Comparison of ENCODE assay signal across 15 cellular contexts in the genomic region with DNA sequence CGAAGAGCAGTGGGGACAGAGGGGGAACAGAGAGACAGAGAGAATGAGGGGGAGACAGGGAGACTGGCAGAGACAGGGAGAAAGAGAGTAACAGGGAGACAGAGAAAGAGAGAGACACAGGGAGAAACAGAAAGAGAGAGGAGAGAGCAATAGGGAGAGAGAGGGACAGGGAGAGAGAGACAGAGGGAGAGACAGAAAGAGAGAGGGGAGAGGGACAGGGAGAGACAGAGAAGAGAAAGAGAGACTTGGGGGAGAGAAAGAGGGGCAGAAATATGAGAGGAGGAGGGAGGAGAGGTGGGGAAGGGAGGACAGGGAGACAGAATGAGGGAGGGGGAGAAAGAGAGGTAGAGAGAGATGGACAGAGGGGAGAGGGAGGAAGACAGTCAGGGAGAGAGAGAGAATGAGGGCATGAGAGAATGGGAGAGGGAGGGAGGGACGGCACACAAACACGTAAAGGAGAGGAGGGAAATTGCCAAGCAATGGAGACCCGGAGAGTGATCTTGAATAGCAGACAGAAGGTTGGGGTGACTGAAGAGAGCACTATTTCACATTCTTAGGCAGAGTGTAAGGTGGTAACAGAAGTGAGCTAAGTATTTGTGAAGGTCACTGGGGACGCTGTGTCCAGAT. TPM values are rescaled to one million over a fixed set of nuclear protein-coding genes. Genes with fewer than 3 reads are reported as not detected.
DNase-seq lines count a peak whose midpoint lies in the region; ATAC-seq and TF ChIP-seq lines count a peak whose summit lies in the region.
"Had no signal": no experiment of that assay in that cellular context is flagged by ENCODE, and none has a peak within 500 bp of the region (broad histone marks: within the 10 kb centered on the region; RNA-seq: fewer than 3 reads in every experiment).

No MANE protein-coding gene starts in this region.

- H3K27me3 ChIP-seq in PC-3 (ENCODE audit: low read length) = no peaks in the 10 kb centered on the region
- H3K27me3 ChIP-seq: BLaER1 treated with 17β-estradiol and CSF1 and Interleukin-3, amounts not matched to agents 10 nM and 100 nM had no signal

- H3K27me3 Mint-ChIP-seq in activated naive CD4-positive, alpha-beta T cell treated with anti-CD3 and anti-CD28 coated beads, Interleukin-2, amount 50 U/mL, for 24 hours = peaks cover 18% of the 10 kb centered on the region
- H3K27me3 Mint-ChIP-seq in nephron progenitor cell (ENCODE audit: low read depth, poor library complexity) = peaks cover 21% of the 10 kb centered on the region
- H3K27me3 Mint-ChIP-seq in WTC11 (ENCODE audit: low read depth) = peaks cover 6% of the 10 kb centered on the region

- H3K36me3 ChIP-seq in PC-3 (ENCODE audit: low read depth, low read length) = no peaks in the 10 kb centered on the region
- H3K36me3 ChIP-seq: BLaER1 treated with 17β-estradiol and CSF1 and Interleukin-3, amounts not matched to agents 10 nM and 100 nM; HAP-1 had no signal

- intact Hi-C loops in PC-3 (cut with micrococcal nuclease) = no loop called here

- H3F3A ChIP-seq in PC-3 (ENCODE audit: low read length, unreplicated experiment) = no peaks in the 10 kb centered on the region

- no peaks in the 10 kb centered on the region for H3K9me3 ChIP-seq in PC-3 (ENCODE audit: low read length)
- H3K9me3 ChIP-seq: BLaER1 treated with 17β-estradiol and CSF1 and Interleukin-3, amounts not matched to agents 10 nM and 100 nM; HAP-1 had no signal

- H3K4me1 Mint-ChIP-seq in activated naive CD4-positive, alpha-beta T cell treated with anti-CD3 and anti-CD28 coated beads, Interleukin-2, amount 50 U/mL, for 24 hours = no peaks in the 10 kb centered on the region
- H3K4me1 Mint-ChIP-seq in nephron progenitor cell (peaks cover 22% of the 10 kb centered on the region), WTC11 (peaks cover 16% of the 10 kb centered on the region)
- H3K4me1 Mint-ChIP-seq: CD4-positive, CD25-positive, alpha-beta regulatory T cell had no signal

- H3K27ac ChIP-seq in PC-3 (ENCODE audit: low read length) = no peak overlapping the region
- H3K27ac ChIP-seq: BLaER1 treated with 17β-estradiol and CSF1 and Interleukin-3, amounts not matched to agents 10 nM and 100 nM; KMS-11 had no signal

- POLR2A ChIA-PET in PC-3 (lab: Charles Lee; ENCODE audit: unreplicated experiment) (interaction anchor here (0.5 to 0.6 kb wide), 2 partner anchors 365 to 1520 kb away, joined by 3 to 4 read pairs; no protein-coding TSS in a partner anchor), WTC11 (lab: Charles Lee) (no interaction called here)

- no peaks in the 10 kb centered on the region for H4K20me1 ChIP-seq in PC-3 (ENCODE audit: low read length)
- H4K20me1 ChIP-seq: BLaER1 treated with 17β-estradiol and CSF1 and Interleukin-3, amounts not matched to agents 10 nM and 100 nM had no signal

- H3K4me3 ChIP-seq in PC-3 (ENCODE audit: low read length) = no peak overlapping the region
- H3K4me3 ChIP-seq: BLaER1 treated with 17β-estradiol and CSF1 and Interleukin-3, amounts not matched to agents 10 nM and 100 nM; HAP-1 had no signal

- H3K4me2 ChIP-seq in PC-3 (ENCODE audit: low read length) = no peak overlapping the region
- H3K4me2 ChIP-seq: BLaER1 treated with 17β-estradiol and CSF1 and Interleukin-3, amounts not matched to agents 10 nM and 100 nM; KMS-11 had no signal

- peaks cover 8% of the 10 kb centered on the region; the same call in 1 of the 2 replicates for H3K4me1 ChIP-seq in PC-3 (ENCODE audit: insufficient read depth, low read length)
- H3K4me1 ChIP-seq: BLaER1 treated with 17β-estradiol and CSF1 and Interleukin-3, amounts not matched to agents 10 nM and 100 nM; HAP-1 had no signal

- BruUV-seq in PC-3 (replicated peaks; lab: Mats Ljungman, UMichigan) = no TSS peak

- no peaks in the 10 kb centered on the region for H3K36me3 Mint-ChIP-seq in activated naive CD4-positive, alpha-beta T cell treated with anti-CD3 and anti-CD28 coated beads, Interleukin-2, amount 50 U/mL, for 24 hours
- H3K36me3 Mint-ChIP-seq in nephron progenitor cell (ENCODE audit: low read depth) = no peaks in the 10 kb centered on the region
- H3K36me3 Mint-ChIP-seq in WTC11 = no peaks in the 10 kb centered on the region
- H3K36me3 Mint-ChIP-seq: CD4-positive, CD25-positive, alpha-beta regulatory T cell; IgD-negative memory B cell had no signal

- H3K4me3 Mint-ChIP-seq in activated naive CD4-positive, alpha-beta T cell treated with anti-CD3 and anti-CD28 coated beads, Interleukin-2, amount 50 U/mL, for 24 hours = no peak overlapping the region
- H3K4me3 Mint-ChIP-seq in nephron progenitor cell = peak overlapping the region; percentile 4
- H3K4me3 Mint-ChIP-seq in WTC11 = no peak overlapping the region
- H3K4me3 Mint-ChIP-seq: CD4-positive, CD25-positive, alpha-beta regulatory T cell; IgD-negative memory B cell had no signal

- H2AFZ ChIP-seq in PC-3 (ENCODE audit: low read length) = no peak overlapping the region

- DNase-seq in activated naive CD4-positive, alpha-beta T cell (lab: John Stamatoyannopoulos, UW) = no peak
- DNase-seq in PC-3 (no peak), nephron progenitor cell (no peak), cerebellar cortex (ENCODE audit: low spot score) (no peak), WTC11 (ENCODE audit: low spot score) (no peak)
- DNase-seq: 8988T; ACHN; CD4-positive, CD25-positive, alpha-beta regulatory T cell; GOT3 had no signal

- CTCF ChIA-PET in PC-3 (lab: Charles Lee) = interaction anchor here (1.7 kb wide), 1 partner anchor 40 kb away, joined by 6 read pairs; no protein-coding TSS in a partner anchor
- CTCF ChIA-PET in WTC11 (lab: Charles Lee) = interaction anchor here (1.8 kb wide), 1 partner anchor 41 kb away, joined by 17 read pairs; no protein-coding TSS in a partner anchor

- no peaks in the 10 kb centered on the region for H3K9me2 ChIP-seq in PC-3 (replicated peaks; ENCODE audit: low read length)

- H3K9ac ChIP-seq in PC-3 (ENCODE audit: low read length) = no peak overlapping the region
- H3K9ac ChIP-seq: BLaER1 treated with 17β-estradiol and CSF1 and Interleukin-3, amounts not matched to agents 10 nM and 100 nM; KMS-11 had no signal

- no peaks in the 10 kb centered on the region for H3K9me3 Mint-ChIP-seq in activated naive CD4-positive, alpha-beta T cell treated with anti-CD3 and anti-CD28 coated beads, Interleukin-2, amount 50 U/mL, for 24 hours
- H3K9me3 Mint-ChIP-seq in nephron progenitor cell (no peaks in the 10 kb centered on the region), WTC11 (peaks cover 6% of the 10 kb centered on the region)

- ATAC-seq in PC-3 (peak; percentile 5; the same call in 1 of the 2 replicates), HG03521 (IDR thresholded peaks at IDR 0.05; ENCODE audit: unreplicated experiment) (no peak), WTC11 (no peak)

- H3K79me2 ChIP-seq in PC-3 (ENCODE audit: low read length) = no peaks in the 10 kb centered on the region

- H3K27ac Mint-ChIP-seq in activated naive CD4-positive, alpha-beta T cell treated with anti-CD3 and anti-CD28 coated beads, Interleukin-2, amount 50 U/mL, for 24 hours = peak overlapping the region; percentile 13
- H3K27ac Mint-ChIP-seq in nephron progenitor cell (no peak overlapping the region), WTC11 (no peak overlapping the region)
- H3K27ac Mint-ChIP-seq: IgD-negative memory B cell had no signal

- TF ChIP-seq CTCF in PC-3 (conservative IDR thresholded peaks at IDR 0.05; ENCODE audit: low read depth, low read length) = no peak
- no peak for TF ChIP-seq CTCF in nephron progenitor cell (IDR thresholded peaks at IDR 0.05)
- TF ChIP-seq CTCF in WTC11 (IDR thresholded peaks at IDR 0.05) = no peak

TF ChIP-seq in WTC11, 78 proteins besides CTCF, POLR2A, EP300 and RAD21:
- TF ChIP-seq E2F1 (CRISPR knock-in tag; IDR thresholded peaks at IDR 0.05) = no peak
- no peak for TF ChIP-seq EMX1 (CRISPR knock-in tag; IDR thresholded peaks at IDR 0.05)
- TF ChIP-seq, protein P1, sequence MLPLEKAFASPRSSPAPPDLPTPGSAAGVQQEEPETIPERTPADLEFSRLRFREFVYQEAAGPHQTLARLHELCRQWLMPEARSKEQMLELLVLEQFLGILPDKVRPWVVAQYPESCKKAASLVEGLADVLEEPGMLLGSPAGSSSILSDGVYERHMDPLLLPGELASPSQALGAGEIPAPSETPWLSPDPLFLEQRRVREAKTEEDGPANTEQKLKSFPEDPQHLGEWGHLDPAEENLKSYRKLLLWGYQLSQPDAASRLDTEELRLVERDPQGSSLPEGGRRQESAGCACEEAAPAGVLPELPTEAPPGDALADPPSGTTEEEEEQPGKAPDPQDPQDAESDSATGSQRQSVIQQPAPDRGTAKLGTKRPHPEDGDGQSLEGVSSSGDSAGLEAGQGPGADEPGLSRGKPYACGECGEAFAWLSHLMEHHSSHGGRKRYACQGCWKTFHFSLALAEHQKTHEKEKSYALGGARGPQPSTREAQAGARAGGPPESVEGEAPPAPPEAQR (CRISPR knock-in tag; IDR thresholded peaks at IDR 0.05) = no peak
- TF ChIP-seq ZNF423 (CRISPR knock-in tag; IDR thresholded peaks at IDR 0.05) = no peak
- TF ChIP-seq JAZF1 (CRISPR knock-in tag; IDR thresholded peaks at IDR 0.05) = no peak
- TF ChIP-seq KAT7 (CRISPR knock-in tag; IDR thresholded peaks at IDR 0.05; ENCODE audit: borderline replicate concordance) = no peak
- TF ChIP-seq GABPB1 (CRISPR knock-in tag; IDR thresholded peaks at IDR 0.05) = no peak
- no peak for TF ChIP-seq ZNF263 (CRISPR knock-in tag; IDR thresholded peaks at IDR 0.05; ENCODE audit: low read depth)
- no peak for TF ChIP-seq ZNF232 (CRISPR knock-in tag; IDR thresholded peaks at IDR 0.05)
- TF ChIP-seq, protein P2, sequence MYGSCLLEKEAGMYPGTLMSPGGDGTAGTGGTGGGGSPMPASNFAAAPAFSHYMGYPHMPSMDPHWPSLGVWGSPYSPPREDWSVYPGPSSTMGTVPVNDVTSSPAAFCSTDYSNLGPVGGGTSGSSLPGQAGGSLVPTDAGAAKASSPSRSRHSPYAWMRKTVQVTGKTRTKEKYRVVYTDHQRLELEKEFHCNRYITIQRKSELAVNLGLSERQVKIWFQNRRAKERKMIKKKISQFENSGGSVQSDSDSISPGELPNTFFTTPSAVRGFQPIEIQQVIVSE (CRISPR knock-in tag; IDR thresholded peaks at IDR 0.05; ENCODE audit: borderline replicate concordance) = no peak

RNA-seq across cellular contexts. Expression of gene KCNMA1, which starts 33.3 kb away (rescaled TPM):
- total RNA-seq in PC-3 (2014; rRNA removed) = 143 and 193 TPM in 2 replicates
- total RNA-seq in WTC11 (2021) = 4.1 to 7.3 TPM (median 5.3 TPM) in 3 replicates
- total RNA-seq: CD4-positive, CD25-positive, alpha-beta regulatory T cell had no signal

Comparison
In these comparisons a context has a peak if more than half of its experiments do, and no peak if none do; other contexts are left out.
1. RNA of gene KCNMA1, which starts 33.3 kb away (total RNA-seq): 143 to 193 TPM in PC-3; 4.1 to 7.3 TPM in WTC11; every median in the first group is over 10 times any median in the second.